1 cellular context compared by ENCODE assay signal in the genomic region with DNA sequence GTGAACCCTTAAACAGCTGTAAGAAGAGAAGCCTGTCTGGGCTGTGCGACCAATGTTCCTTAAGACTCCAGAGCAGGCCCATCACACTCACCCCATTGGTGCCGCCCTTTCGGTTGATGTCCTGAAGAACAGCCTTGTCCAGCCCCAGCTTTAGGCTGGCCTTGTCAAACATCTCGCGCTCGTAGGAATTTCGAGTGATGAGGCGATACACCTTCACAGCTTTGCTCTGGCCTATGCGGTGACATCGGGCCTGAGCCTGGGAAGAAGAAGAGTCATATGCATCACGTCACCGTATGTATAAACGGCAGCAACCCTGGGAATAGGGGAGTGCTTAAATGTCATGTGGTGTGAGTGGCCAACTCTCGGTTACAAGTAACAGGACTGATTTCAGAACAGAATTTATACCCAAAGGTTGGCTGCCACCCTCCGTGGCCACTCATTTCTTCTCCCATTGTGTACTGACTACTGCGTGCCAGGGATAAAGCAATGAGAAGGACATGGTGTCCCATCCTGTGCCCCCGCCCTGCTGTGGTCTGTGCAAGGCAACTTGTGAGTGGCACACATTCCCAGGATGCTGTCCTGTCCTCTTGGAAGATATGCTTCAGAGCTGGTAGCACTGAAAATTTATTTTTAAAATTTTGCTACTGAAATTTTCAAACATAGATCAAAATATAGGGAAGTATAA.
TF ChIP-seq lines count a peak whose summit lies in the region.

No MANE protein-coding gene starts in this region.

TF ChIP-seq in IMR-90, 13 proteins besides CTCF, POLR2A, EP300 and RAD21:
- no peak for TF ChIP-seq CHD1 (IDR thresholded peaks at IDR 0.05; ENCODE audit: low read depth, low read length)
- TF ChIP-seq, protein P1, sequence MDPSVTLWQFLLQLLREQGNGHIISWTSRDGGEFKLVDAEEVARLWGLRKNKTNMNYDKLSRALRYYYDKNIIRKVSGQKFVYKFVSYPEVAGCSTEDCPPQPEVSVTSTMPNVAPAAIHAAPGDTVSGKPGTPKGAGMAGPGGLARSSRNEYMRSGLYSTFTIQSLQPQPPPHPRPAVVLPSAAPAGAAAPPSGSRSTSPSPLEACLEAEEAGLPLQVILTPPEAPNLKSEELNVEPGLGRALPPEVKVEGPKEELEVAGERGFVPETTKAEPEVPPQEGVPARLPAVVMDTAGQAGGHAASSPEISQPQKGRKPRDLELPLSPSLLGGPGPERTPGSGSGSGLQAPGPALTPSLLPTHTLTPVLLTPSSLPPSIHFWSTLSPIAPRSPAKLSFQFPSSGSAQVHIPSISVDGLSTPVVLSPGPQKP (IDR thresholded peaks at IDR 0.05; ENCODE audit: borderline replicate concordance, low read depth, low read length), result no peak
- TF ChIP-seq FOS (IDR thresholded peaks at IDR 0.05; ENCODE audit: low read depth, low read length), result no peak
- TF ChIP-seq, protein P2, sequence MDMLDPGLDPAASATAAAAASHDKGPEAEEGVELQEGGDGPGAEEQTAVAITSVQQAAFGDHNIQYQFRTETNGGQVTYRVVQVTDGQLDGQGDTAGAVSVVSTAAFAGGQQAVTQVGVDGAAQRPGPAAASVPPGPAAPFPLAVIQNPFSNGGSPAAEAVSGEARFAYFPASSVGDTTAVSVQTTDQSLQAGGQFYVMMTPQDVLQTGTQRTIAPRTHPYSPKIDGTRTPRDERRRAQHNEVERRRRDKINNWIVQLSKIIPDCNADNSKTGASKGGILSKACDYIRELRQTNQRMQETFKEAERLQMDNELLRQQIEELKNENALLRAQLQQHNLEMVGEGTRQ (IDR thresholded peaks at IDR 0.05; ENCODE audit: low read depth, low read length), result no peak
- no peak for TF ChIP-seq MXI1 (IDR thresholded peaks at IDR 0.05; ENCODE audit: borderline replicate concordance, low read depth, low read length)
- TF ChIP-seq SMC3 (IDR thresholded peaks at IDR 0.05; ENCODE audit: low read depth, low read length), result no peak
- no peak for TF ChIP-seq CEBPB (IDR thresholded peaks at IDR 0.05; ENCODE audit: low read depth, low read length)
- no peak for TF ChIP-seq RCOR1 (IDR thresholded peaks at IDR 0.05; ENCODE audit: insufficient replicate concordance, low read length)
- TF ChIP-seq MAZ (IDR thresholded peaks at IDR 0.05; ENCODE audit: borderline replicate concordance, low read depth, low read length), result no peak
